In genomic region chr5:149561848-149562247, GRCh38 we compare ENCODE assay signal across 1 cellular context.
TF ChIP-seq lines count a peak whose summit lies in the region.

No MANE protein-coding gene starts in this region.

TF ChIP-seq in SK-N-SH, 30 proteins besides CTCF, POLR2A, EP300 and RAD21 (continued from another document):
- TF ChIP-seq RXRA (IDR thresholded peaks at IDR 0.05; ENCODE audit: borderline replicate concordance, low read depth) (peak; percentile 65; the same call in 1 of the 2 replicates), SIN3A (IDR thresholded peaks at IDR 0.05; ENCODE audit: borderline replicate concordance, low read depth, low read length) (peak; percentile 66; the same call in 1 of the 2 replicates), REST (IDR thresholded peaks at IDR 0.05; ENCODE audit: low read depth, low read length) (no peak), TCF12 (IDR thresholded peaks at IDR 0.05) (peak; percentile 74; the same call in 1 of the 2 replicates), SMC3 (IDR thresholded peaks at IDR 0.05; ENCODE audit: low read depth, low read length) (no peak), RFX5 (IDR thresholded peaks at IDR 0.05; ENCODE audit: low read length) (no peak), NFIC (IDR thresholded peaks at IDR 0.05; ENCODE audit: borderline replicate concordance) (peak; percentile 68; the same call in 1 of the 2 replicates), GATA2 (CRISPR knock-in tag; IDR thresholded peaks at IDR 0.05) (peak; percentile 50; the same call in 1 of the 2 replicates), YY1 (IDR thresholded peaks at IDR 0.05; ENCODE audit: low read depth) (peak; percentile 43; the same call in 1 of the 2 replicates), RCOR1 (IDR thresholded peaks at IDR 0.05; ENCODE audit: low read length) (0 out of 2 replicates have a peak, but pooled peaks have one; percentile 35), JUND (IDR thresholded peaks at IDR 0.05) (peak; percentile 93), ZBTB33 (IDR thresholded peaks at IDR 0.05; ENCODE audit: borderline replicate concordance, low read depth) (peak; percentile 63; the same call in 1 of the 2 replicates), MXI1 (IDR thresholded peaks at IDR 0.05; ENCODE audit: low read depth, low read length) (peak; percentile 18; the same call in 1 of the 2 replicates), USF2 (IDR thresholded peaks at IDR 0.05; ENCODE audit: borderline replicate concordance, low read depth, low read length) (no peak), MEF2A (IDR thresholded peaks at IDR 0.05; ENCODE audit: borderline replicate concordance, low read depth) (peak; percentile 97), IRF3 (IDR thresholded peaks at IDR 0.05; ENCODE audit: low read depth, low read length) (no peak), PBX3 (IDR thresholded peaks at IDR 0.05) (peak; percentile 72), POLR2AphosphoS5 (IDR thresholded peaks at IDR 0.05; ENCODE audit: low read depth, low read length) (peak; percentile 83; the same call in 1 of the 2 replicates), FOXM1 (IDR thresholded peaks at IDR 0.05; ENCODE audit: low read depth) (peak; percentile 69; the same call in 1 of the 2 replicates), FOSL2 (IDR thresholded peaks at IDR 0.05; ENCODE audit: borderline replicate concordance, low read depth) (peak; percentile 99), MAX (IDR thresholded peaks at IDR 0.05; ENCODE audit: low read depth) (peak; percentile 62), TEAD4 (IDR thresholded peaks at IDR 0.05; ENCODE audit: borderline replicate concordance, insufficient read depth) (no peak), NRF1 (IDR thresholded peaks at IDR 0.05; ENCODE audit: low read depth, low read length) (no peak)
